20 cellular contexts compared by ENCODE assay signal in the genomic region with DNA sequence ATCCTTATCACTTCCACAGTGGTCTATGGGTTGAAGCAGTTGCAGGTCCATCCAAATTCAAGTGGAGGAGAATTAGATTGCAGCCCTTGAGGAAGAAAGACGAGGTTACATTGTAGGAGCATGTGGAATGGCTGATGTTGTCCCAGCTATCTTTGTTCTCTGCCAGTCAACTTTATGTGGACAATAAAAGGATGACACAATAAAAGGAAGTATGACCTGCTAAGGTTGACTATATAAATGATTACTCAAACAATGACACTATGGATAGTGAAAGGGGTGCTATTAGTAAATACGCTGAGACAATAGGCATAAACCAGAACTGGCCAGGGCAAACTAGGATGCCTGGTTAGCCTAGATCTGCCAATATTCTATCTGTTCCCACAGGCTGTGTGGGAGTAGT.
"Had no signal": no experiment of that assay in that cellular context is flagged by ENCODE, and none has a peak within 500 bp of the region (broad histone marks: within the 10 kb centered on the region; RNA-seq: fewer than 3 reads in every experiment).

No MANE protein-coding gene starts in this region.

- H3K9me2 ChIP-seq: SK-N-SH had no signal

- H3K9me3 ChIP-seq: SK-N-SH had no signal

- DNase-seq: IMR-90, Karpas-422, KG1, MM.1S, NCI-H1105, NCI-H1417 treated with DMSO at 0.1 percent for 48 hours, NCI-H146, NCI-H1694 treated with DMSO at 0.1 percent for 48 hours, NCI-H1930, NCI-H2081, NCI-H2107, NCI-H2227 treated with DMSO at 0.1 percent for 48 hours, NCI-H524 treated with DMSO at 0.1 percent for 48 hours, NCI-H69, NCI-H774, SHP77, SK-N-SH, SW 1271 had no signal

- H3K4me2 ChIP-seq: SK-N-SH had no signal

- H3K9ac ChIP-seq: SK-N-SH had no signal

- ATAC-seq: Panc1 had no signal

- H3K27ac ChIP-seq: RWPE1 had no signal
